ENCODE assay signal across 8 cellular contexts in genomic region chr6:118085665-118086064, GRCh38.
"Had no signal": no experiment of that assay in that cellular context is flagged by ENCODE, and none has a peak within 500 bp of the region (broad histone marks: within the 10 kb centered on the region; RNA-seq: fewer than 3 reads in every experiment).

No MANE protein-coding gene starts in this region.

- H3K4me2 ChIP-seq: KMS-11 had no signal

- DNase-seq: IMR-90, Karpas-422, KBM-7, KG1 had no signal

- ATAC-seq: HepG2, K562 had no signal

- H3K9ac ChIP-seq: KMS-11 had no signal

- H3K27ac ChIP-seq: HL-60, KMS-11 had no signal

- H3K4me3 ChIP-seq: K562 had no signal
